ENCODE assay signal across 10 cellular contexts in genomic region chr4:73221734-73222133, GRCh38. TPM values are rescaled to one million over a fixed set of nuclear protein-coding genes. Genes with fewer than 3 reads are reported as not detected.
DNase-seq lines count a peak whose midpoint lies in the region; ATAC-seq and TF ChIP-seq lines count a peak whose summit lies in the region.
"Had no signal": no experiment of that assay in that cellular context is flagged by ENCODE, and none has a peak within 500 bp of the region (broad histone marks: within the 10 kb centered on the region; RNA-seq: fewer than 3 reads in every experiment).

No MANE protein-coding gene starts in this region.

- no peak for ATAC-seq in left ventricle myocardium superior
- ATAC-seq in thoracic aorta (ENCODE audit: insufficient number of reproducible peaks, low FRiP score, low read depth), result no peak

- H3K9me3 Mint-ChIP-seq in activated CD4-positive, alpha-beta memory T cell treated with anti-CD3 and anti-CD28 coated beads for 36 hours, result no peaks in the 10 kb centered on the region
- peaks cover 2% of the 10 kb centered on the region for H3K9me3 Mint-ChIP-seq in glutamatergic neuron (ENCODE audit: unreplicated experiment)

- peaks cover 24% of the 10 kb centered on the region for H3K4me1 ChIP-seq in cardiac muscle cell (ENCODE audit: low read depth)
- H3K4me1 ChIP-seq in thoracic aorta (ENCODE audit: control insufficient read depth in 1 of 2, low read depth in 2 of 2), result peaks cover 30 to 34% of the 10 kb centered on the region in 2 donors

- H3K27ac ChIP-seq in cardiac muscle cell (no peak overlapping the region), thoracic aorta (peak overlapping the region in 1 of 2 donors; percentile 18)

- peaks cover 32% of the 10 kb centered on the region for H3K4me1 Mint-ChIP-seq in activated CD4-positive, alpha-beta memory T cell treated with anti-CD3 and anti-CD28 coated beads for 36 hours (ENCODE audit: low read depth)
- peaks cover 4% of the 10 kb centered on the region for H3K4me1 Mint-ChIP-seq in glutamatergic neuron (ENCODE audit: low read depth, unreplicated experiment)

- DNase-seq in cardiac muscle cell (ENCODE audit: low read depth in 1 of 2, low spot score in 1 of 2) (no peak), left ventricle myocardium superior (no peak), glutamatergic neuron (no peak), thoracic aorta (ENCODE audit: low spot score) (no peak), Kasumi-1 (lab: John Stamatoyannopoulos, UW) (no peak), kidney glomerular epithelial cell (lab: John Stamatoyannopoulos, UW) (no peak), hypothalamus (lab: John Stamatoyannopoulos, UW) (no peak)
- no peak for DNase-seq in activated CD4-positive, alpha-beta memory T cell treated with anti-CD3 and anti-CD28 coated beads for 36 hours
- DNase-seq: activated CD8-positive, alpha-beta memory T cell treated with anti-CD3 and anti-CD28 coated beads, Interleukin-2, amount 50 U/mL, for 48 hours; uterus had no signal

- H3K27me3 ChIP-seq in cardiac muscle cell (no peaks in the 10 kb centered on the region), thoracic aorta (replicated peaks; ENCODE audit: insufficient read depth) (no peaks in the 10 kb centered on the region)
- H3K27me3 ChIP-seq: uterus had no signal

- peaks cover 9% of the 10 kb centered on the region for H3K36me3 Mint-ChIP-seq in activated CD4-positive, alpha-beta memory T cell treated with anti-CD3 and anti-CD28 coated beads for 36 hours
- H3K36me3 Mint-ChIP-seq in glutamatergic neuron (ENCODE audit: unreplicated experiment), result no peaks in the 10 kb centered on the region

- H3K27ac Mint-ChIP-seq in activated CD4-positive, alpha-beta memory T cell treated with anti-CD3 and anti-CD28 coated beads for 36 hours, result no peak overlapping the region
- peak overlapping the region; percentile 89 for H3K27ac Mint-ChIP-seq in glutamatergic neuron (ENCODE audit: unreplicated experiment)

- intact Hi-C loops in left ventricle myocardium superior (cut with micrococcal nuclease), result no loop called here
- intact Hi-C loops in activated CD4-positive, alpha-beta memory T cell treated with anti-CD3 and anti-CD28 coated beads for 36 hours (cut with micrococcal nuclease), result loop anchor here (5.0 kb wide), 1 partner anchor 44 kb away; no protein-coding TSS in a partner anchor

- TF ChIP-seq CTCF in cardiac muscle cell (IDR thresholded peaks at IDR 0.05; ENCODE audit: low read depth, low read length) (no peak), glutamatergic neuron (IDR thresholded peaks at IDR 0.05; ENCODE audit: partially characterized antibody, unreplicated experiment) (no peak), thoracic aorta (IDR thresholded peaks at IDR 0.05) (no peak)

- no peaks in the 10 kb centered on the region for H3K27me3 Mint-ChIP-seq in activated CD4-positive, alpha-beta memory T cell treated with anti-CD3 and anti-CD28 coated beads for 36 hours
- peaks cover 2% of the 10 kb centered on the region for H3K27me3 Mint-ChIP-seq in glutamatergic neuron (ENCODE audit: unreplicated experiment)

- H3K4me3 ChIP-seq in cardiac muscle cell (peak overlapping the region; percentile 32), thoracic aorta (peak overlapping the region; percentile 92)

- peak overlapping the region; percentile 33 for H3K4me3 Mint-ChIP-seq in activated CD4-positive, alpha-beta memory T cell treated with anti-CD3 and anti-CD28 coated beads for 36 hours
- H3K4me3 Mint-ChIP-seq in glutamatergic neuron (ENCODE audit: unreplicated experiment), result peak overlapping the region; percentile 85

- CTCF ChIA-PET in activated CD4-positive, alpha-beta memory T cell treated with anti-CD3 and anti-CD28 coated beads for 36 hours (lab: Charles Lee), result interaction anchor here (0.6 to 2.8 kb wide), 3 partner anchors 29 to 61 kb away, joined by 3 to 15 read pairs (median 4); no protein-coding TSS in a partner anchor

- POLR2A ChIA-PET in activated CD4-positive, alpha-beta memory T cell treated with anti-CD3 and anti-CD28 coated beads for 36 hours (lab: Charles Lee), result interaction anchor here (1.3 kb wide), 1 partner anchor 35 kb away, joined by 5 read pairs; no protein-coding TSS in a partner anchor

- H3K9me3 ChIP-seq in cardiac muscle cell (ENCODE audit: low read depth) (no peaks in the 10 kb centered on the region), thoracic aorta (no peaks in the 10 kb centered on the region)
- H3K9me3 ChIP-seq: uterus had no signal

- no peaks in the 10 kb centered on the region for H3K36me3 ChIP-seq in cardiac muscle cell
- no peaks in the 10 kb centered on the region for H3K36me3 ChIP-seq in thoracic aorta
- H3K36me3 ChIP-seq: uterus had no signal

RNA-seq across cellular contexts. Expression of gene ANKRD17, which starts 36.9 kb away (rescaled TPM):
- total RNA-seq in cardiac muscle cell (55.5 and 60.1 TPM in 2 replicates), left ventricle myocardium superior (53.3 TPM), glutamatergic neuron (ENCODE audit: unreplicated experiment) (91.9 TPM), thoracic aorta (10 to 100 TPM; 49.3 to 58.8 TPM)
- 38.9 and 50.2 TPM in 2 replicates for polyA plus RNA-seq in cardiac muscle cell
- 10 to 100 TPM; 43.2 to 44.7 TPM for total RNA-seq in activated CD4-positive, alpha-beta memory T cell treated with anti-CD3 and anti-CD28 coated beads for 36 hours
